In the genomic region with DNA sequence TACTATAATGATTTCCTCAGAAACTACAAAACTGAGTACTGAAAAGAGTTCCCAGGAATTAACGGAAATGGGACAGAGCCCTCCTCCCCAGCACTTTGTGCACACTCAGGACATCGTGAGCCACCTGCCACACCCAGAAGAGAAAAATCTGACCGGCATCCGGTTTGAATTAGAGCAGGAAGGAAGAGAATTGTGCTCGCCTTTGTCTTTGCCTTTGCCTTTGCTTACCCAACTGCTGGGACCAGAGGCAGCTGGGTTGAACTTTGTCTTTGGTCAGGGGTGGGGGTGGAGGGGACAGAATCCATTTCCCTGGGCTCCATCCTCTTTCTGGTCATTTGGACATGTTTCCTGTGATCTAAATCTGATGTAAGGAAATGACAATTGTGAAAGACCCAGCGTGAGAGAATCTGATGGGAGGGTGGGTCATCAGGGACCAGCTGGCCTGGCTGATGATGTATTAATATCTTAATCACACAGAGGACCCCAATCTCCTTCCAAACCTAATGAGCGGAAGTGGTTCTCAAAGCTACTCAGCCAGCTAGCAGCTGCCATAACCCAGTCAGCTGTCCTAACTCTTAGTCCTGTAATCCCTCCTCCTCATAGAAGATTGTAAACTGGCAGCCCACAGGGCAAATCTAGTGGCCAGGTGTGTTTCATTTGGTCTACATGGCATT, we compare ENCODE assay signal across 8 cellular contexts. TPM values are rescaled to one million over a fixed set of nuclear protein-coding genes. Genes with fewer than 3 reads are reported as not detected.
DNase-seq lines count a peak whose midpoint lies in the region; ATAC-seq and TF ChIP-seq lines count a peak whose summit lies in the region.

No MANE protein-coding gene starts in this region.

- H3K4me1 Mint-ChIP-seq in activated naive CD8-positive, alpha-beta T cell treated with anti-CD3 and anti-CD28 coated beads, Interleukin-2, amount 50 U/mL, for 24 hours = peaks cover 31% of the 10 kb centered on the region
- H3K4me1 Mint-ChIP-seq in mesothelial cell of epicardium (peaks cover 31% of the 10 kb centered on the region), osteocyte (ENCODE audit: unreplicated experiment) (peaks cover 15% of the 10 kb centered on the region)

- peaks cover 9% of the 10 kb centered on the region for H3K36me3 Mint-ChIP-seq in activated naive CD8-positive, alpha-beta T cell treated with anti-CD3 and anti-CD28 coated beads, Interleukin-2, amount 50 U/mL, for 24 hours (ENCODE audit: low read depth)
- peaks cover 2% of the 10 kb centered on the region for H3K36me3 Mint-ChIP-seq in mesothelial cell of epicardium
- peaks cover 14% of the 10 kb centered on the region for H3K36me3 Mint-ChIP-seq in osteocyte (ENCODE audit: unreplicated experiment)

- CTCF ChIA-PET in A673 (lab: Charles Lee) = interaction anchor here (0.6 to 2.0 kb wide), 3 partner anchors 62 to 560 kb away, joined by 3 to 18 read pairs (median 4); no protein-coding TSS in a partner anchor

- no peaks in the 10 kb centered on the region for H3K9me3 ChIP-seq in A673 (ENCODE audit: low read depth, low read length, poor library complexity, severe bottlenecking)

- H3K27ac Mint-ChIP-seq in activated naive CD8-positive, alpha-beta T cell treated with anti-CD3 and anti-CD28 coated beads, Interleukin-2, amount 50 U/mL, for 24 hours = peak overlapping the region; percentile 75
- no peak overlapping the region for H3K27ac Mint-ChIP-seq in mesothelial cell of epicardium
- no peak overlapping the region for H3K27ac Mint-ChIP-seq in osteocyte (ENCODE audit: unreplicated experiment)

- H3K4me3 ChIP-seq in A673 (ENCODE audit: low read depth, low read length, poor library complexity, severe bottlenecking) = no peak overlapping the region

- peak; percentile 78 for DNase-seq in A673 (ENCODE audit: low spot score)
- peak; percentile 83 for DNase-seq in LHCN-M2 (ENCODE audit: low read depth)
- peak; percentile 11 for DNase-seq in activated naive CD8-positive, alpha-beta T cell treated with anti-CD3 and anti-CD28 coated beads, Interleukin-2, amount 50 U/mL, for 24 hours
- DNase-seq in mesothelial cell of epicardium (ENCODE audit: low spot score in 2 of 2, unreplicated experiment in 2 of 2) = no peak
- no peak for DNase-seq in posterior vena cava (ENCODE audit: low spot score)
- no peak for DNase-seq in osteocyte (ENCODE audit: extremely low spot score, unreplicated experiment)

- ATAC-seq in activated naive CD8-positive, alpha-beta T cell treated with anti-CD3 and anti-CD28 coated beads, Interleukin-2, amount 50 U/mL, for 24 hours = no peak
- ATAC-seq in GM18909 (IDR thresholded peaks at IDR 0.05; ENCODE audit: poor library complexity, unreplicated experiment) = no peak
- no peak for ATAC-seq in HG02571 (IDR thresholded peaks at IDR 0.05; ENCODE audit: unreplicated experiment)

- no peaks in the 10 kb centered on the region for H3K27me3 Mint-ChIP-seq in activated naive CD8-positive, alpha-beta T cell treated with anti-CD3 and anti-CD28 coated beads, Interleukin-2, amount 50 U/mL, for 24 hours
- H3K27me3 Mint-ChIP-seq in mesothelial cell of epicardium (ENCODE audit: low read depth) = no peaks in the 10 kb centered on the region
- no peaks in the 10 kb centered on the region for H3K27me3 Mint-ChIP-seq in osteocyte (ENCODE audit: unreplicated experiment)

- no peaks in the 10 kb centered on the region for H3K36me3 ChIP-seq in A673 (ENCODE audit: insufficient read depth, low read length, poor library complexity, severe bottlenecking)

- H3K27me3 ChIP-seq in A673 (replicated peaks; ENCODE audit: insufficient read depth, low read depth, low read length, poor library complexity) = no peaks in the 10 kb centered on the region

- POLR2A ChIA-PET in A673 (lab: Charles Lee; ENCODE audit: low non-redundant PET) = no interaction called here

- intact Hi-C loops in A673 (cut with micrococcal nuclease; ENCODE audit: unreplicated experiment) = loop anchor here (5.0 kb wide), 1 partner anchor 81 kb away; a partner anchor contains a TSS
- intact Hi-C loops in posterior vena cava (cut with DNase I) = loop anchor here in 1 of 2 donors (5.0 kb wide), 1 partner anchor 61 kb away; no protein-coding TSS in a partner anchor

- H3K9me3 Mint-ChIP-seq in activated naive CD8-positive, alpha-beta T cell treated with anti-CD3 and anti-CD28 coated beads, Interleukin-2, amount 50 U/mL, for 24 hours = no peaks in the 10 kb centered on the region
- H3K9me3 Mint-ChIP-seq in mesothelial cell of epicardium = no peaks in the 10 kb centered on the region
- H3K9me3 Mint-ChIP-seq in osteocyte (ENCODE audit: unreplicated experiment) = no peaks in the 10 kb centered on the region

- no TSS peak for BruUV-seq in A673 (replicated peaks; lab: Mats Ljungman, UMichigan)

- peak overlapping the region; percentile 64 for H3K27ac ChIP-seq in A673 (ENCODE audit: low read depth, low read length, poor library complexity, severe bottlenecking)

- TF ChIP-seq CTCF in A673 (conservative IDR thresholded peaks at IDR 0.05; ENCODE audit: low read depth, low read length) = no peak
- no peak for TF ChIP-seq CTCF in mesothelial cell of epicardium (IDR thresholded peaks at IDR 0.05; ENCODE audit: unreplicated experiment)
- TF ChIP-seq CTCF in osteocyte (IDR thresholded peaks at IDR 0.05) = no peak

- H3K4me1 ChIP-seq in A673 (ENCODE audit: insufficient read depth, low read length, poor library complexity, severe bottlenecking) = peaks cover 16% of the 10 kb centered on the region

- peak overlapping the region; percentile 84 for H3K4me3 Mint-ChIP-seq in activated naive CD8-positive, alpha-beta T cell treated with anti-CD3 and anti-CD28 coated beads, Interleukin-2, amount 50 U/mL, for 24 hours
- H3K4me3 Mint-ChIP-seq in mesothelial cell of epicardium (peak overlapping the region; percentile 17), osteocyte (ENCODE audit: unreplicated experiment) (no peak overlapping the region)

RNA-seq across cellular contexts. Expression of a gene that starts 1.1 kb away (rescaled TPM):
- 27.9 and 33.4 TPM in 2 replicates for total RNA-seq in A673 (2021)
- 24.8 and 30.3 TPM in 2 replicates for total RNA-seq in LHCN-M2 (2014; rRNA removed)
- polyA plus RNA-seq in LHCN-M2 (2012) = 25.0 TPM
- total RNA-seq in mesothelial cell of epicardium = 109 to 121 TPM (median 117 TPM) in 3 replicates
- 10 to 100 TPM; 24.6 to 26.8 TPM for total RNA-seq in posterior vena cava
- 49.8 and 53.9 TPM in 2 replicates for total RNA-seq in osteocyte

RNA-seq across cellular contexts. Expression of a gene that starts 51.0 kb away (rescaled TPM):
- total RNA-seq in A673 (2021) (28.2 and 31.8 TPM in 2 replicates), LHCN-M2 (2014; rRNA removed) (30.0 and 36.0 TPM in 2 replicates), mesothelial cell of epicardium (27.4 to 28.6 TPM (median 27.8 TPM) in 3 replicates), posterior vena cava (10 to 100 TPM; 31.7 to 33.7 TPM), osteocyte (32.7 and 34.0 TPM in 2 replicates)
- polyA plus RNA-seq in LHCN-M2 (2012) = 38.0 TPM

Comparison
In these comparisons a context has a peak if more than half of its experiments do, and no peak if none do; other contexts are left out.
1. DNase-seq: peak in A673 (single experiment), LHCN-M2 (single experiment) and activated naive CD8-positive, alpha-beta T cell treated with anti-CD3 and anti-CD28 coated beads, Interleukin-2, amount 50 U/mL, for 24 hours (single experiment); none in mesothelial cell of epicardium (0 of 2), posterior vena cava (single experiment) and osteocyte (single experiment).